Comparison of ENCODE assay signal across 26 cellular contexts in the genomic region with DNA sequence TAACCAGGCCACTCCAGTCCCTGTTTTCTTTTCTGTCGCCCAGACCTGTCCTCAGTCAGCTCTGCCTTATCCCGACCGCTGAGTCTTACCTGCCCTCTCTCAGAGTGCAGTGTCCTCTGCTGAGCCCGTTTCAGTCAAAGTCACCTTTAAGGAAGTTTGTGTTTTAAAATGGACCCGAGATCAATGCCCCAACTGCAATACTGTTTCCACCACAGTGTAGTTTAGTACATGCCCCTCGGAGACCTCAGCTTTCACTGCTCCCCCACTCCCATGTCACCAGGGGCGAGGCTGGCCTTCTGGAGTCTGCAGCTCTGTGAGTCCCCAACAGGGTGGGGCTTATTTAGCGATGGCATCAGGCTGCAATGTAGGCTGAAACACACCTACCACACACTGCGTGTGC.
"Had no signal": no experiment of that assay in that cellular context is flagged by ENCODE, and none has a peak within 500 bp of the region (broad histone marks: within the 10 kb centered on the region; RNA-seq: fewer than 3 reads in every experiment).

No MANE protein-coding gene starts in this region.

- H3K79me2 ChIP-seq: parathyroid adenoma had no signal

- H3K27me3 Mint-ChIP-seq: stimulated activated memory B cell treated with anti-CD40 and anti-IgM and Interleukin-4, amounts not matched to agents 10 μg/mL and 1 μg/mL and 100 μg/mL, for 72 hours had no signal

- H3K4me3 Mint-ChIP-seq: mesothelial cell of epicardium; naive B cell; natural killer cell; stimulated activated memory B cell treated with anti-CD40 and anti-IgM and Interleukin-4, amounts not matched to agents 10 μg/mL and 1 μg/mL and 100 μg/mL, for 72 hours; stimulated activated naive CD8-positive, alpha-beta T cell treated with anti-CD3 and anti-CD28 coated beads, Interleukin-15, amount 100 ng/mL, for 72 hours had no signal

- ATAC-seq: left colon; left lung; lower lobe of right lung; natural killer cell; right lobe of liver; stimulated activated memory B cell treated with anti-CD40 and anti-IgM and Interleukin-4, amounts not matched to agents 10 μg/mL and 1 μg/mL and 100 μg/mL, for 72 hours; stimulated activated naive CD8-positive, alpha-beta T cell treated with anti-CD3 and anti-CD28 coated beads, Interleukin-15, amount 100 ng/mL, for 72 hours had no signal

- H3K4me1 ChIP-seq: left lung, lower lobe of right lung, parathyroid adenoma, right atrium auricular region, right lobe of liver, tibial nerve, upper lobe of left lung had no signal

- H3K9me3 Mint-ChIP-seq: mesothelial cell of epicardium; natural killer cell; stimulated activated naive CD8-positive, alpha-beta T cell treated with anti-CD3 and anti-CD28 coated beads, Interleukin-15, amount 100 ng/mL, for 72 hours had no signal

- H3K36me3 ChIP-seq: left lung, lower lobe of right lung, right atrium auricular region, right lobe of liver, tibial nerve, upper lobe of left lung had no signal

- H3K36me3 Mint-ChIP-seq: mesothelial cell of epicardium; naive B cell; natural killer cell; stimulated activated memory B cell treated with anti-CD40 and anti-IgM and Interleukin-4, amounts not matched to agents 10 μg/mL and 1 μg/mL and 100 μg/mL, for 72 hours had no signal

- H3K4me3 ChIP-seq: left lung, lower lobe of right lung, right atrium auricular region, right lobe of liver, smooth muscle cell, tibial nerve, upper lobe of left lung had no signal

- H2AFZ ChIP-seq: parathyroid adenoma had no signal

- DNase-seq: head of caudate nucleus; hippocampal formation; kidney; left colon; left lung; lower lobe of right lung; mammary epithelial cell; mesendoderm; naive B cell; natural killer cell; right lobe of liver; stimulated activated CD4-positive, alpha-beta T cell treated with anti-CD3 and anti-CD28 coated beads, Interleukin-1b, Interleukin-23, amount 100 ng/mL, for 48 hours; stimulated activated CD4-positive, alpha-beta T cell treated with anti-CD3 and anti-CD28 coated beads, Interleukin-2, amount 100 ng/mL, for 48 hours; stimulated activated CD4-positive, alpha-beta T cell treated with anti-CD3 and anti-CD28 coated beads, Interleukin-4, amount 100 ng/mL, for 4 hours; stimulated activated CD8-positive, alpha-beta memory T cell treated with anti-CD3 and anti-CD28 coated beads, Interleukin-4, amount 100 ng/mL, for 48 hours; stimulated activated naive CD4-positive, alpha-beta T cell treated with Interleukin-2 at 50 U/mL for 16 hours; stimulated activated naive CD8-positive, alpha-beta T cell treated with anti-CD3 and anti-CD28 coated beads, Interleukin-15, amount 100 ng/mL, for 72 hours; substantia nigra; upper lobe of left lung had no signal

- H3K27me3 ChIP-seq: left lung, right atrium auricular region, right lobe of liver, tibial nerve, upper lobe of left lung had no signal

- H3K27ac Mint-ChIP-seq: mesothelial cell of epicardium; naive B cell; natural killer cell; progenitor cell of endocrine pancreas; stimulated activated memory B cell treated with anti-CD40 and anti-IgM and Interleukin-4, amounts not matched to agents 10 μg/mL and 1 μg/mL and 100 μg/mL, for 72 hours had no signal

- H3K4me2 ChIP-seq: smooth muscle cell had no signal

- H3K4me1 Mint-ChIP-seq: naive B cell; natural killer cell; stimulated activated memory B cell treated with anti-CD40 and anti-IgM and Interleukin-4, amounts not matched to agents 10 μg/mL and 1 μg/mL and 100 μg/mL, for 72 hours; stimulated activated naive CD8-positive, alpha-beta T cell treated with anti-CD3 and anti-CD28 coated beads, Interleukin-15, amount 100 ng/mL, for 72 hours had no signal

- H3K9ac ChIP-seq: parathyroid adenoma had no signal

- H3K9me3 ChIP-seq: left lung, lower lobe of right lung, right atrium auricular region, right lobe of liver, tibial nerve, upper lobe of left lung had no signal

- H3K27ac ChIP-seq: left lung, lower lobe of right lung, parathyroid adenoma, right atrium auricular region, right lobe of liver, tibial nerve, upper lobe of left lung had no signal
